ENCODE assay signal across 8 cellular contexts in the genomic region with DNA sequence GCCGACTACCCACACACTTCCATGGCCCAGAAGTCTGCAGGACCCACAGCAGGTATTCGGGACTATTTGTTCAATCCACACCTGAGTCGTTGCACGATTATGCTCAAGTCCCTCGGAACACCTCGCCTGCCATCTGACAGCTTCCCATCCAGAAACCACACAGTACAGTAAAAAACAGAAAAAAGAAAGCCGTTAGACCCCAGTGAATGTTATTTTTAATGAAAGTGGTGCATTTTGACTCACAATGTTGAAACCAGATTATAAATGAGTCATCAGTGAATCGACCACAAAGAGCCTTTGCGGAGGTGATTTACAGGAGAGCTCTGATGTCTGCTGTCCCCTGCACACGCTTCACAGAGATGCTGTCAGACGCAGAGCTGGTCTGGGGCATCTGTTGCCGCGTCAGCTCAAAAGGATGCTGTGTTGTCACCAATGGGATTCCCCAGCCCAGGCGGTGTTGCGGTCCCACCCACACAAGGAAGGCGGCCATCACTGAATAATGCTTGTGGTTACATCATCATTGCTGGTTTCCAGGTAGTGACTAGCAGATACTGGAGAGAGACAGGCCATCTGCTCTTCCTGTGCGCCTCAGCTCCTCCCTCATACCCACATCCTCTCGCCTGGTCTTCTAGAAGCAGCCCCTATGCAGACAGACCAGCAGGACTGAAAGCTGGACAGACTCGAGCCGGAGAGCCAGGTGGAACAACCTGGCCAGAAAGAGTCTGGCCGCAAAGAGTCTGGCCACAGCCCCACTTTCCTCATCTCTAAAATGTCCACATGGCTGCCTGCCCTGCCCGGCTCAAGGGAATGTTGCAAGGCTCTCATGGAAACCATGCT.
DNase-seq lines count a peak whose midpoint lies in the region; ATAC-seq and TF ChIP-seq lines count a peak whose summit lies in the region.

No MANE protein-coding gene starts in this region.

- H3K4me1 Mint-ChIP-seq in activated CD4-positive, alpha-beta memory T cell treated with anti-CD3 and anti-CD28 coated beads for 36 hours (ENCODE audit: low read depth) = peaks cover 90% of the 10 kb centered on the region
- peaks cover 37 to 49% of the 10 kb centered on the region in 2 donors for H3K4me1 Mint-ChIP-seq in natural killer cell

- peak overlapping the region; percentile 97 for H3K27ac Mint-ChIP-seq in activated CD4-positive, alpha-beta memory T cell treated with anti-CD3 and anti-CD28 coated beads for 36 hours
- H3K27ac Mint-ChIP-seq in natural killer cell = peak overlapping the region; percentile 91 to 95

- H3K36me3 ChIP-seq in HCT116 (ENCODE audit: control insufficient read depth in 1 of 2, insufficient read depth in 2 of 2, low read length in 2 of 2) (no peaks in the 10 kb centered on the region), prostate gland (no peaks in the 10 kb centered on the region)

- no peaks in the 10 kb centered on the region for H3K79me2 ChIP-seq in HCT116 (ENCODE audit: insufficient read depth, low read length)

- H3K9me2 ChIP-seq in HCT116 (ENCODE audit: insufficient read depth) = no peaks in the 10 kb centered on the region

- RAD21 ChIA-PET in HCT116 (lab: Charles Lee; ENCODE audit: low non-redundant PET in 1 of 2, low total read pairs in 2 of 2, uncharacterized antibody in 2 of 2, unreplicated experiment in 2 of 2) = no interaction called here

- TF ChIP-seq RAD21 in HCT116 (IDR thresholded peaks at IDR 0.05; ENCODE audit: low read depth) = peak; percentile 45

- peaks cover 30% of the 10 kb centered on the region for H3K36me3 Mint-ChIP-seq in activated CD4-positive, alpha-beta memory T cell treated with anti-CD3 and anti-CD28 coated beads for 36 hours
- no peaks in the 10 kb centered on the region for H3K36me3 Mint-ChIP-seq in natural killer cell

- whole genome bisulfite sequencing in prostate gland = 82% methylated on average over 22 of the region's 22 CpGs

- TF ChIP-seq POLR2A in HCT116 (IDR thresholded peaks at IDR 0.05; ENCODE audit: borderline replicate concordance, extremely low read depth, insufficient read depth, insufficient read length) = no peak
- no peak for TF ChIP-seq POLR2A in prostate gland (IDR thresholded peaks at IDR 0.05)

- H3K27me3 Mint-ChIP-seq in activated CD4-positive, alpha-beta memory T cell treated with anti-CD3 and anti-CD28 coated beads for 36 hours = peaks cover 2% of the 10 kb centered on the region
- H3K27me3 Mint-ChIP-seq in natural killer cell (ENCODE audit: low read depth in 2 of 2) = no peaks in the 10 kb centered on the region

- DNase-seq in GM10248 (ENCODE audit: extremely low spot score) = peak; percentile 83
- peak; percentile 81 for DNase-seq in HCT116 (ENCODE audit: low read depth, low spot score)
- DNase-seq in MV-4-11 (lab: John Stamatoyannopoulos, UW) = peak; percentile 100
- DNase-seq in activated CD4-positive, alpha-beta memory T cell treated with anti-CD3 and anti-CD28 coated beads for 36 hours = peak; percentile 99
- peak; percentile 94 to 96 for DNase-seq in dermis microvascular lymphatic vessel endothelial cell (ENCODE audit: low read depth in 2 of 2)
- DNase-seq in natural killer cell = peak; percentile 90
- peak; percentile 96 for DNase-seq in stromal cell of bone marrow (ENCODE audit: low read depth)
- DNase-seq in prostate gland (ENCODE audit: low spot score) = no peak

- H3K4me3 ChIP-seq in HCT116 (replicated peaks in 1 of 2; ENCODE audit: low read depth in 1 of 2, low read length in 2 of 2) = peak overlapping the region in 1 of 2 experiments; percentile 15; a peak in 2 of 4 replicates
- H3K4me3 ChIP-seq in prostate gland = no peak overlapping the region

- ATAC-seq in HCT116 = peak; percentile 96
- ATAC-seq in natural killer cell = peak; percentile 88 to 97 (median 92)

- H3K27me3 ChIP-seq in HCT116 (ENCODE audit: insufficient read depth, low read length) (peaks cover 5% of the 10 kb centered on the region; the same call in 1 of the 2 replicates), prostate gland (replicated peaks; ENCODE audit: insufficient read depth) (no peaks in the 10 kb centered on the region)

- POLR2A ChIA-PET in GM10248 (lab: Yijun Ruan, JAX) (interaction anchor here (0.6 to 2.8 kb wide), 23 partner anchors 11 to 410 kb away, joined by 3 to 22 read pairs (median 5); a partner anchor contains a TSS), HCT116 (lab: Charles Lee) (interaction anchor here (0.9 to 1.1 kb wide), 3 partner anchors 10 to 15 kb away, joined by 3 to 4 read pairs (median 3); no protein-coding TSS in a partner anchor)
- POLR2A ChIA-PET in activated CD4-positive, alpha-beta memory T cell treated with anti-CD3 and anti-CD28 coated beads for 36 hours (lab: Charles Lee) = interaction anchor here (0.5 to 2.7 kb wide), 36 partner anchors 13 to 533 kb away, joined by 3 to 42 read pairs (median 5); a partner anchor contains a TSS

- H3K4me3 Mint-ChIP-seq in activated CD4-positive, alpha-beta memory T cell treated with anti-CD3 and anti-CD28 coated beads for 36 hours = peak overlapping the region; percentile 56
- H3K4me3 Mint-ChIP-seq in natural killer cell = peak overlapping the region; percentile 86

- intact Hi-C loops in HCT116 (cut with micrococcal nuclease) = no loop called here
- intact Hi-C loops in activated CD4-positive, alpha-beta memory T cell treated with anti-CD3 and anti-CD28 coated beads for 36 hours (cut with micrococcal nuclease) = loop anchor here (1.0 to 2.0 kb wide), 16 partner anchors 23 to 512 kb away; a partner anchor contains a TSS
- intact Hi-C loops in natural killer cell (cut with micrococcal nuclease) = loop anchor here (1.0 to 5.0 kb wide), 11 partner anchors 35 to 413 kb away; no protein-coding TSS in a partner anchor
- intact Hi-C loops in prostate gland (cut with DNase I) = no loop called here

- H3K4me1 ChIP-seq in HCT116 (ENCODE audit: control insufficient read depth in 1 of 2, insufficient read depth in 2 of 2, low read length in 2 of 2) = peaks cover 13 to 21% of the 10 kb centered on the region in 2 experiments
- no peaks in the 10 kb centered on the region for H3K4me1 ChIP-seq in prostate gland (replicated peaks)

- CTCF ChIA-PET in GM10248 (lab: Yijun Ruan, JAX) (interaction anchor here (0.7 to 1.9 kb wide), 13 partner anchors 13 to 525 kb away, joined by 3 to 6 read pairs (median 4); no protein-coding TSS in a partner anchor), HCT116 (lab: Charles Lee) (interaction anchor here (1.2 kb wide), 1 partner anchor 15 kb away, joined by 4 read pairs; no protein-coding TSS in a partner anchor)
- CTCF ChIA-PET in activated CD4-positive, alpha-beta memory T cell treated with anti-CD3 and anti-CD28 coated beads for 36 hours (lab: Charles Lee) = interaction anchor here (0.8 to 3.4 kb wide), 21 partner anchors 23 to 516 kb away, joined by 3 to 15 read pairs (median 4); no protein-coding TSS in a partner anchor

- peak overlapping the region; percentile 58 for H3K4me2 ChIP-seq in HCT116 (ENCODE audit: low read length)

- H2AFZ ChIP-seq in HCT116 (ENCODE audit: low read depth, low read length, poor library complexity, severe bottlenecking) = peak overlapping the region; percentile 77

- no peaks in the 10 kb centered on the region for H4K20me1 ChIP-seq in HCT116 (ENCODE audit: insufficient read depth)

- no TSS peak for BruUV-seq in HCT116 (replicated peaks; lab: Mats Ljungman, UMichigan)

- TF ChIP-seq CTCF in GM10248 (IDR thresholded peaks at IDR 0.05; ENCODE audit: control extremely low read depth, extremely low read depth, low read depth, missing control alignments) (no peak), HCT116 (IDR thresholded peaks at IDR 0.05 in 2 of 3, conservative IDR thresholded peaks at IDR 0.05 in 1 of 3; ENCODE audit: borderline replicate concordance in 1 of 3, insufficient read depth in 1 of 3, low read depth in 2 of 3, low read length in 2 of 3) (no peak), natural killer cell (IDR thresholded peaks at IDR 0.05) (no peak), prostate gland (IDR thresholded peaks at IDR 0.05) (no peak)

- H3K9me3 ChIP-seq in HCT116 (ENCODE audit: control insufficient read depth in 1 of 2, insufficient read depth in 1 of 2, low read depth in 1 of 2, low read length in 2 of 2) = no peaks in the 10 kb centered on the region; a peak in 1 of 4 replicates
- H3K9me3 ChIP-seq in prostate gland = no peaks in the 10 kb centered on the region

- peak overlapping the region; percentile 28; the same call in 1 of the 2 replicates for H3K9ac ChIP-seq in HCT116 (ENCODE audit: low read length)

- peaks cover 12% of the 10 kb centered on the region for H3K9me3 Mint-ChIP-seq in activated CD4-positive, alpha-beta memory T cell treated with anti-CD3 and anti-CD28 coated beads for 36 hours
- H3K9me3 Mint-ChIP-seq in natural killer cell = no peaks in the 10 kb centered on the region

- H3K27ac ChIP-seq in HCT116 (ENCODE audit: low read depth, low read length) (no peak overlapping the region), prostate gland (no peak overlapping the region)

TF ChIP-seq in HCT116, 20 proteins besides CTCF, POLR2A, EP300 and RAD21 (continues in another document):
- TF ChIP-seq FOSL1 (IDR thresholded peaks at IDR 0.05; ENCODE audit: low read depth) = peak; percentile 92
- TF ChIP-seq ELF1 (IDR thresholded peaks at IDR 0.05; ENCODE audit: borderline replicate concordance, low read depth) = no peak; the same call in 1 of the 2 replicates
- peak; percentile 92 for TF ChIP-seq CEBPB (IDR thresholded peaks at IDR 0.05; ENCODE audit: low read depth)
- TF ChIP-seq EGR1 (IDR thresholded peaks at IDR 0.05; ENCODE audit: low read depth) = peak; percentile 86
- TF ChIP-seq POLR2AphosphoS5 (IDR thresholded peaks at IDR 0.05; ENCODE audit: low read depth, low read length) = peak; percentile 62
- peak; percentile 96 for TF ChIP-seq SIN3A (IDR thresholded peaks at IDR 0.05; ENCODE audit: low read depth)
- peak; percentile 85 for TF ChIP-seq SP1 (IDR thresholded peaks at IDR 0.05; ENCODE audit: low read depth)
- TF ChIP-seq, protein P1, sequence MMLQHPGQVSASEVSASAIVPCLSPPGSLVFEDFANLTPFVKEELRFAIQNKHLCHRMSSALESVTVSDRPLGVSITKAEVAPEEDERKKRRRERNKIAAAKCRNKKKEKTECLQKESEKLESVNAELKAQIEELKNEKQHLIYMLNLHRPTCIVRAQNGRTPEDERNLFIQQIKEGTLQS (IDR thresholded peaks at IDR 0.05) = peak; percentile 93
- TF ChIP-seq JUND (IDR thresholded peaks at IDR 0.05) = peak; percentile 91
- no peak for TF ChIP-seq EZH2phosphoT487 (IDR thresholded peaks at IDR 0.05; ENCODE audit: borderline replicate concordance)
- TF ChIP-seq YY1 (IDR thresholded peaks at IDR 0.05; ENCODE audit: extremely low read depth, insufficient replicate concordance, low read depth, low read length) = peak; percentile 80
- peak; percentile 75 for TF ChIP-seq CBX3 (IDR thresholded peaks at IDR 0.05; ENCODE audit: low read depth)
- TF ChIP-seq, protein P2, sequence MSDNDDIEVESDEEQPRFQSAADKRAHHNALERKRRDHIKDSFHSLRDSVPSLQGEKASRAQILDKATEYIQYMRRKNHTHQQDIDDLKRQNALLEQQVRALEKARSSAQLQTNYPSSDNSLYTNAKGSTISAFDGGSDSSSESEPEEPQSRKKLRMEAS (IDR thresholded peaks at IDR 0.05) = peak; percentile 81
- TF ChIP-seq TCF7L2 (IDR thresholded peaks at IDR 0.05; ENCODE audit: borderline replicate concordance, extremely low read depth, insufficient read depth, insufficient read length) = peak; percentile 84
- TF ChIP-seq ZFX (IDR thresholded peaks at IDR 0.05) = no peak

Comparison
In these comparisons a context has a peak if more than half of its experiments do, and no peak if none do; other contexts are left out.
1. intact Hi-C loops: an anchor here in activated CD4-positive, alpha-beta memory T cell treated with anti-CD3 and anti-CD28 coated beads for 36 hours (1.0 to 2.0 kb wide) and natural killer cell (1.0 to 5.0 kb wide); none called in HCT116 and prostate gland.